ENCODE assay signal across 29 cellular contexts in the genomic region with DNA sequence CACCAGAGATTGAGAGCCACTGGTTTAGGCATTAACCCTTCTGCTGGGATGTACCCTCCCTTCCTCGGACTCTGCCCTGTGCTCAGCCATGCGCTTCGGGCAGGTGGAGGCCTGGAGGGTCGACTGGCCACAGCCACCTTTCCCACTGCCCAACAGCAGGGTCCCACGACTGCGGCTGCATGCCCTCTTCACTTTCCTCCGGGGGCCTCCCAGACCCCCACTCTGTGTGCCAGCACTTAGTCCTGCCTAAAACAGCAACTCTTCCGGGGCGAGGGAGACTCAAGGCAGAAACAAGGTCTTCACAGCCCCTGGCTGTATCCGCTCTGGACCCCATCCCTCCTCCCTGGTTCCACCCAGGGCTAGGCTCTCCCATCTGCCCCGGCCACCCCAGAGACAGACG.
"Had no signal": no experiment of that assay in that cellular context is flagged by ENCODE, and none has a peak within 500 bp of the region (broad histone marks: within the 10 kb centered on the region; RNA-seq: fewer than 3 reads in every experiment).

No MANE protein-coding gene starts in this region.

- H3K4me3 Mint-ChIP-seq: activated B cell treated with CpG ODN at 0.5 μM for 24 hours; activated CD8-positive, alpha-beta T cell treated with anti-CD3 and anti-CD28 coated beads for 36 hours; activated naive CD8-positive, alpha-beta T cell; activated T-cell treated with anti-CD3 and anti-CD28 coated beads, Interleukin-2, amount 50 U/mL, for 24 hours; activated T-cell treated with anti-CD3 and anti-CD28 coated beads, Interleukin-2, amount 50 U/mL, for 72 hours; central memory CD8-positive, alpha-beta T cell; dendritic cell treated with granulocyte-macrophage colony-stimulating factor and Interleukin-4, amounts not matched to agents 40 ng/mL and 50 ng/mL, for 4 days; endodermal cell; T-helper 17 cell; T-helper 2 cell treated with Interferon-gamma antibody and Interleukin-4, amounts not matched to agents 5 μg/mL and 100 μg/mL, for 36 hours had no signal

- H3K4me1 Mint-ChIP-seq: central memory CD8-positive, alpha-beta T cell; endodermal cell had no signal

- ATAC-seq: activated CD4-positive, CD25-positive, alpha-beta regulatory T cell treated with anti-CD3 and anti-CD28 coated beads, Interleukin-2, amount 50 U/mL, for 24 hours; activated CD8-positive, alpha-beta T cell treated with anti-CD3 and anti-CD28 coated beads for 36 hours; activated T-cell treated with anti-CD3 and anti-CD28 coated beads, Interleukin-2, amount 50 U/mL, for 72 hours; esophagus mucosa; T-helper 17 cell had no signal

- H3K27me3 Mint-ChIP-seq: activated CD8-positive, alpha-beta T cell treated with anti-CD3 and anti-CD28 coated beads for 36 hours; activated naive CD8-positive, alpha-beta T cell; activated T-cell treated with anti-CD3 and anti-CD28 coated beads, Interleukin-2, amount 50 U/mL, for 24 hours; central memory CD8-positive, alpha-beta T cell had no signal

- H3K36me3 Mint-ChIP-seq: activated naive CD8-positive, alpha-beta T cell had no signal

- H3K9me3 Mint-ChIP-seq: activated CD8-positive, alpha-beta T cell treated with anti-CD3 and anti-CD28 coated beads for 36 hours; activated T-cell treated with anti-CD3 and anti-CD28 coated beads, Interleukin-2, amount 50 U/mL, for 24 hours; activated T-cell treated with anti-CD3 and anti-CD28 coated beads, Interleukin-2, amount 50 U/mL, for 72 hours; central memory CD8-positive, alpha-beta T cell; dendritic cell treated with granulocyte-macrophage colony-stimulating factor and Interleukin-4, amounts not matched to agents 40 ng/mL and 50 ng/mL, for 4 days; endodermal cell; T-helper 2 cell treated with Interferon-gamma antibody and Interleukin-4, amounts not matched to agents 5 μg/mL and 100 μg/mL, for 36 hours had no signal

- H3K27ac Mint-ChIP-seq: activated B cell treated with CpG ODN at 0.5 μM for 24 hours; activated CD8-positive, alpha-beta T cell treated with anti-CD3 and anti-CD28 coated beads for 36 hours; activated naive CD8-positive, alpha-beta T cell; activated T-cell treated with anti-CD3 and anti-CD28 coated beads, Interleukin-2, amount 50 U/mL, for 24 hours; activated T-cell treated with anti-CD3 and anti-CD28 coated beads, Interleukin-2, amount 50 U/mL, for 72 hours; endodermal cell; T-helper 17 cell; T-helper 2 cell treated with Interferon-gamma antibody and Interleukin-4, amounts not matched to agents 5 μg/mL and 100 μg/mL, for 36 hours had no signal

- DNase-seq: activated B cell treated with CpG ODN at 0.5 μM for 24 hours; activated CD4-positive, alpha-beta T cell treated with anti-CD3 and anti-CD28 coated beads for 48 hours; activated CD4-positive, alpha-beta T cell treated with anti-CD3 and anti-CD28 coated beads, Interleukin-2, amount 50 U/mL, for 1 hour; activated CD4-positive, alpha-beta T cell treated with anti-CD3 and anti-CD28 coated beads, Interleukin-2, amount 50 U/mL, for 48 hours; activated CD8-positive, alpha-beta memory T cell treated with anti-CD3 and anti-CD28 coated beads, Interleukin-2, amount 50 U/mL, for 48 hours; activated CD8-positive, alpha-beta T cell treated with anti-CD3 and anti-CD28 coated beads for 36 hours; activated gamma-delta T cell; activated naive CD4-positive, alpha-beta T cell; activated naive CD4-positive, alpha-beta T cell treated with anti-CD3 and anti-CD28 coated beads, Interleukin-2, amount 50 U/mL, for 16 hours; activated T-cell treated with anti-CD3 and anti-CD28 coated beads for 4 hours; activated T-cell treated with anti-CD3 and anti-CD28 coated beads, Interleukin-2, amount 50 U/mL, for 24 hours; activated T-cell treated with anti-CD3 and anti-CD28 coated beads, Interleukin-2, amount 50 U/mL, for 72 hours; amniotic stem cell; anterior cingulate cortex; brain microvascular endothelial cell; dorsolateral prefrontal cortex; effector memory CD4-positive, alpha-beta T cell; endodermal cell; foreskin fibroblast; T-helper 1 cell; T-helper 17 cell; T1000; WERI-Rb-1 had no signal
